ENCODE assay signal across 8 cellular contexts in the genomic region with DNA sequence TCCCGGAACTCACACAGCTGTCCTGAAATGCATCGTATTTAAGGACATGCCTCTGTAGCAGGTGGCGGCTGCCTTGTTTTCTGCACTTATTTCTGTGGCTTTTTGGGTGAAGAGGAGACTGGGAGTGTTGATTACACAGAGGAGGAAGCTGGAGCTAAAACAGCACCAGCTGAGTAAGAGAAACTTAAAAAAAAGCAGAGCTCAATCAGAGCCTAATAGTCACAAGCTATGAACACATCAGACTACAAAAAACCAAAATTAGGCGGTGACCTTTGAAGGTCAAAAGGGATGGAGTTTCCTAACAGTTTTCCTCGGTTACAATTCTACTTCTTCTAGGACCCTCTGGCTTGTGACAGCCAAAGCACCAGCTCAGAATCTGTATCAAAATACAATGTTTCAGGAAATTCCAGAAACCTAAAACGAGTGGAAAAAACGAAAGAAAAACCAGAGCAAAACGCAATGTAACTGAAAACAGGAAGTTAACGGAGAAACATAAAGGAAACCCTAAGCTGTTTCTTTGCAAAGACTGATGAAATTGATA. TPM values are rescaled to one million over a fixed set of nuclear protein-coding genes. Genes with fewer than 3 reads are reported as not detected.
A peak's percentile ranks its signal among the peaks of the same experiment; 100 is the strongest.
DNase-seq lines count a peak whose midpoint lies in the region; ATAC-seq and TF ChIP-seq lines count a peak whose summit lies in the region.

No MANE protein-coding gene starts in this region.

- peak overlapping the region; percentile 35 for H3K27ac ChIP-seq in DOHH2 (ENCODE audit: low read depth, low read length)

- ATAC-seq in GM21529 (IDR thresholded peaks at IDR 0.05; ENCODE audit: unreplicated experiment) (peak; percentile 61), HG03039 (IDR thresholded peaks at IDR 0.05; ENCODE audit: unreplicated experiment) (no peak)
- peak; percentile 61 for ATAC-seq in stimulated activated naive CD8-positive, alpha-beta T cell treated with anti-CD3 and anti-CD28 coated beads, Interleukin-15, Interleukin-2, amounts not matched to agents 100 U/mL and 50 U/mL, for 24 hours

- H3K36me3 ChIP-seq in DOHH2 (ENCODE audit: control insufficient read depth, low read length) = no peaks in the 10 kb centered on the region

- TF ChIP-seq CTCF in DOHH2 (IDR thresholded peaks at IDR 0.05; ENCODE audit: low read depth, low read length, poor library complexity, severe bottlenecking) (no peak), epithelial cell of proximal tubule (conservative IDR thresholded peaks at IDR 0.05; ENCODE audit: low read depth, low read length) (no peak)

- H3K4me2 ChIP-seq in DOHH2 (ENCODE audit: low read length) = peak overlapping the region; percentile 78

- no peaks in the 10 kb centered on the region for H3K27me3 ChIP-seq in DOHH2 (ENCODE audit: control insufficient read depth, low read length)

- H3K9me3 ChIP-seq in DOHH2 (ENCODE audit: control insufficient read depth, insufficient read depth, low read length) = no peaks in the 10 kb centered on the region

- no peaks in the 10 kb centered on the region for H3K9me2 ChIP-seq in DOHH2 (replicated peaks; ENCODE audit: control insufficient read depth, low read length)

- peaks cover 35% of the 10 kb centered on the region for H3K4me1 ChIP-seq in DOHH2 (ENCODE audit: control insufficient read depth, low read length)

- H4K20me1 ChIP-seq in DOHH2 (ENCODE audit: control insufficient read depth, insufficient read depth, low read depth, low read length) = no peaks in the 10 kb centered on the region

- H3K79me2 ChIP-seq in DOHH2 (ENCODE audit: control insufficient read depth, low read length) = peaks cover 19% of the 10 kb centered on the region

- H3K4me3 ChIP-seq in DOHH2 (ENCODE audit: low read length) (peak overlapping the region; percentile 67), epithelial cell of proximal tubule (ENCODE audit: low read depth, low read length) (peak overlapping the region; percentile 12)

- H3F3A ChIP-seq in DOHH2 (ENCODE audit: control insufficient read depth, insufficient read depth) = no peaks in the 10 kb centered on the region

- peak; percentile 41 for DNase-seq in MV-4-11 (lab: John Stamatoyannopoulos, UW)
- no peak for DNase-seq in epithelial cell of proximal tubule (ENCODE audit: low read depth)
- no peak for DNase-seq in stimulated activated naive CD8-positive, alpha-beta T cell treated with anti-CD3 and anti-CD28 coated beads, Interleukin-15, Interleukin-2, amounts not matched to agents 100 U/mL and 50 U/mL, for 24 hours
- DNase-seq in activated effector memory CD4-positive, alpha-beta T cell treated with anti-CD3 and anti-CD28 coated beads, Interleukin-2, amount 50 U/mL, for 16 hours = no peak
- no peak for DNase-seq in NCI-H1930 (lab: John Stamatoyannopoulos, UW)

RNA-seq across cellular contexts. Expression of a gene that starts 13.5 kb away (rescaled TPM):
- total RNA-seq in epithelial cell of proximal tubule = 12.2 and 21.5 TPM in 2 replicates
